8 cellular contexts compared by ENCODE assay signal in the genomic region with DNA sequence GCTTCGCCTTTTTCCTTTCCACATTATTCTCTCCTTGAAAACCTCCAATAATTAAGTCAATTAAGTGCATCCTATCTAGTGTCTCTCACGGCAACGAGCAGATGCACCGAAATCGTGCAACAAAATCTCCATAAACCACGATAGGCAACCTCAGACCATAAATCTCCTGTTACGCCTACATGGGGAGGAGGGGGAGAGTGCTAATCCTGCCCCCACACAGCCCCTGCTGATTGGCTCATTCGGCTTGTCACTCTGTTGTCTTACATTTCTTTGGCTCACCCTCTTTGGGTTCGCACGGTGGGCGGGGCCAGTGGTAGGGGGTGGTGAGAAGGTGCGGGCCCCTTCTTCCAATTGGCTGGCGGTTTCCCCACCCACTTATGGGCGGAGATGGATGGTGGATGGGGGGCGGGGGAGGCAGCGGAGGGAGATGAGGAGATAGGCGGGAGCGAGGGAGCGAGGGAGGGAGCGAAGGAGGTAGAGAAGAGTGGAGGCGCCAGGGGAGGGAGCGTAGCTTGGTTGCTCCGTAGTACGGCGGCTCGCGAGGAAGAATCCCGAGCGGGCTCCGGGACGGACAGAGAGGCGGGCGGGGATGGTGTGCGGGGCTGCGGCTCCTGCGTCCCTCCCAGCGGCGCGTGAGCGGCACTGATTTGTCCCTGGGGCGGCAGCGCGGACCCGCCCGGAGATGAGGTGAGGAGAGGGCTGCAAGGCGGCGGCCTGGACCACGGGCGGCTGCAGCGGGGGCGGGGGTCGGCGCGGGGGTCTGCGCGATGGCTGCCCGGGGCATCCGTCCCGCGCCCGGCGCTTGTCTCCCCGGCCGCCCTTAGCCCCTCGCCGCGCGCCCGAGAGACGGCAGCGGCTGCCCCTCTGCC. TPM values are rescaled to one million over a fixed set of nuclear protein-coding genes. Genes with fewer than 3 reads are reported as not detected.
DNase-seq lines count a peak whose midpoint lies in the region; ATAC-seq and TF ChIP-seq lines count a peak whose summit lies in the region.

Gene ITSN1 (plus strand): TSS at position 475 of the 869 bp plus-strand sequence. CDS start 76,328 bp downstream, outside the sequence.

- 2% methylated on average over 25 of the region's 71 CpGs for WGBS in hepatocyte (ENCODE audit: low lambda C conversion rate, missing lambda C conversion rate)
- WGBS in aorta, 2 donors: 0 to 1% methylated on average over 31 to 71 of the region's 71 CpGs

- H3K27ac ChIP-seq in hepatocyte (peak within 1 kb of the TSS; percentile 93), aorta (ENCODE audit: low read depth in 1 of 2, low read length in 2 of 2) (peak within 1 kb of the TSS; percentile 59 to 75)

- DNase-seq in NCI-H2029 treated with DMSO at 0.1 percent for 48 hours (lab: John Stamatoyannopoulos, UW): peak; percentile 98
- peak; percentile 99 for DNase-seq in T1000 (lab: John Stamatoyannopoulos, UW)
- DNase-seq in astrocyte of the spinal cord (ENCODE audit: low read depth, low spot score): peak; percentile 100
- DNase-seq in hepatocyte (ENCODE audit: low spot score): peak; percentile 100
- DNase-seq in renal cortical epithelial cell (ENCODE audit: low read depth): peak; percentile 97
- DNase-seq in aorta: peak; percentile 100

- H3K79me2 ChIP-seq in hepatocyte: peaks cover 74% of the 10 kb centered on the region

- peak within 1 kb of the TSS; percentile 62 for H2AFZ ChIP-seq in hepatocyte

- peak within 1 kb of the TSS; percentile 76 for H3K4me2 ChIP-seq in hepatocyte

- H3K9me3 ChIP-seq in hepatocyte (ENCODE audit: low read depth): no peaks in the 10 kb centered on the region
- H3K9me3 ChIP-seq in aorta (ENCODE audit: control insufficient read depth, low read length): no peaks in the 10 kb centered on the region

- peaks cover 15% of the 10 kb centered on the region for H3K4me1 ChIP-seq in hepatocyte (ENCODE audit: insufficient read depth)
- peaks cover 0 to 4% of the 10 kb centered on the region in 2 donors for H3K4me1 ChIP-seq in aorta (ENCODE audit: control insufficient read depth in 1 of 2, insufficient read depth in 2 of 2, low read length in 2 of 2)

- no peaks in the 10 kb centered on the region for H4K20me1 ChIP-seq in hepatocyte (ENCODE audit: insufficient read depth, poor library complexity, severe bottlenecking)

- no peaks in the 10 kb centered on the region for H3K36me3 ChIP-seq in hepatocyte (replicated peaks; ENCODE audit: insufficient read depth, low read depth)
- no peaks in the 10 kb centered on the region for H3K36me3 ChIP-seq in aorta (ENCODE audit: control insufficient read depth in 1 of 2, insufficient read depth in 2 of 2, low read length in 1 of 2)

- in situ Hi-C loops in astrocyte of the spinal cord (cut with HindIII; ENCODE audit: low sequenced_read_pairs): no loop called here

- H3K9me2 ChIP-seq in hepatocyte (replicated peaks; ENCODE audit: insufficient read depth): no peaks in the 10 kb centered on the region

- ATAC-seq in GM18505 (IDR thresholded peaks at IDR 0.05; ENCODE audit: unreplicated experiment): peak; percentile 75
- peak; percentile 86 for ATAC-seq in HG03025 (IDR thresholded peaks at IDR 0.05; ENCODE audit: low FRiP score, unreplicated experiment)
- peak; percentile 95 for ATAC-seq in aorta (ENCODE audit: low FRiP score)

- H3K4me3 ChIP-seq in astrocyte of the spinal cord (ENCODE audit: low read depth, low read length) (peak within 1 kb of the TSS; percentile 69), hepatocyte (peak within 1 kb of the TSS; percentile 74), aorta (ENCODE audit: low read length in 2 of 2) (peak within 1 kb of the TSS; percentile 58 to 94)

- intact Hi-C loops in aorta (cut with DNase I): loop anchor here (1.0 to 10.0 kb wide), 7 partner anchors 45 to 255 kb away; partner anchors contain the start of gene DONSON (in 1 of the 2)

- H3K27me3 ChIP-seq in hepatocyte (no peaks in the 10 kb centered on the region), aorta (ENCODE audit: control insufficient read depth in 1 of 2, insufficient read depth in 2 of 2, low read length in 1 of 2) (no peaks in the 10 kb centered on the region)

- TF ChIP-seq CTCF in astrocyte of the spinal cord (IDR thresholded peaks at IDR 0.05; ENCODE audit: low read depth, low read length): no peak
- no peak for TF ChIP-seq CTCF in hepatocyte (IDR thresholded peaks at IDR 0.05; ENCODE audit: poor library complexity)

- no peak for TF ChIP-seq POLR2A in GM18505 (IDR thresholded peaks at IDR 0.05; ENCODE audit: borderline replicate concordance, extremely low read depth, insufficient read depth, insufficient read length)

RNA-seq across cellular contexts. Expression of gene ITSN1, which starts in this region (rescaled TPM):
- total RNA-seq in hepatocyte: 46.0 and 46.1 TPM in 2 replicates
- polyA plus RNA-seq in hepatocyte: 43.6 and 44.9 TPM in 2 replicates
- total RNA-seq in renal cortical epithelial cell: 28.5 and 132 TPM in 2 replicates
- total RNA-seq in aorta: 100 to 1,000 TPM in 1 of 2 donors, 10 to 100 TPM in 1; 52.7 to 103 TPM
- 10 to 100 TPM; 20.8 to 21.5 TPM for polyA plus RNA-seq in aorta

Comparison
In these comparisons a context has a peak if more than half of its experiments do, and no peak if none do; other contexts are left out.
1. Peak in every context shown above with its lines: DNase-seq, ATAC-seq, H3K4me3 ChIP-seq and H3K27ac ChIP-seq.